ENCODE assay signal across 8 cellular contexts in genomic region chr10:26269754-26270153, GRCh38. TPM values are rescaled to one million over a fixed set of nuclear protein-coding genes. Genes with fewer than 3 reads are reported as not detected.
DNase-seq lines count a peak whose midpoint lies in the region; ATAC-seq and TF ChIP-seq lines count a peak whose summit lies in the region.

No MANE protein-coding gene starts in this region.

- no peaks in the 10 kb centered on the region for H3K79me1 ChIP-seq in neuronal stem cell (ENCODE audit: low read depth, low read length)

- H2AFZ ChIP-seq in neuronal stem cell (ENCODE audit: low read length): no peak overlapping the region

- H3K27ac Mint-ChIP-seq in mesothelial cell of epicardium: no peak overlapping the region
- no peak overlapping the region for H3K27ac Mint-ChIP-seq in immature natural killer cell

- H3K4me2 ChIP-seq in neuronal stem cell (ENCODE audit: insufficient read depth, low read length, poor library complexity, severe bottlenecking): no peak overlapping the region

- no peaks in the 10 kb centered on the region for H3K9me3 Mint-ChIP-seq in mesothelial cell of epicardium
- H3K9me3 Mint-ChIP-seq in immature natural killer cell: no peaks in the 10 kb centered on the region

- TF ChIP-seq CTCF in GM12873 (IDR thresholded peaks at IDR 0.05; ENCODE audit: insufficient read depth, low read depth, low read length, missing control alignments): peak; percentile 32
- no peak for TF ChIP-seq CTCF in mesothelial cell of epicardium (IDR thresholded peaks at IDR 0.05; ENCODE audit: unreplicated experiment)

- H4K91ac ChIP-seq in neuronal stem cell (ENCODE audit: low read depth, low read length, poor library complexity): no peak overlapping the region

- H2AK5ac ChIP-seq in neuronal stem cell (ENCODE audit: low read depth, low read length): no peak overlapping the region

- H3K36me3 Mint-ChIP-seq in mesothelial cell of epicardium: no peaks in the 10 kb centered on the region
- no peaks in the 10 kb centered on the region for H3K36me3 Mint-ChIP-seq in immature natural killer cell

- H3K27me3 ChIP-seq in adipocyte (replicated peaks; ENCODE audit: control insufficient read depth, insufficient read depth, low read length): peaks cover 28% of the 10 kb centered on the region
- no peaks in the 10 kb centered on the region for H3K27me3 ChIP-seq in neuronal stem cell (ENCODE audit: control insufficient read depth in 3 of 3, insufficient read depth in 3 of 3, low read depth in 1 of 3, low read length in 3 of 3)
- H3K27me3 ChIP-seq in right cardiac atrium (ENCODE audit: control insufficient read depth, insufficient read depth): peaks cover 4% of the 10 kb centered on the region

- WGBS in neuronal stem cell (ENCODE audit: extremely low coverage in 2 of 2, insufficient read length in 2 of 2, insufficient replicate concordance in 1 of 2), 2 donors: no CpG with 5 or more reads among the region's 8 CpGs
- 26% methylated on average over 8 of the region's 8 CpGs for WGBS in right cardiac atrium

- no peak overlapping the region for H3K4ac ChIP-seq in neuronal stem cell (ENCODE audit: low read length)

- no peak overlapping the region for H3K14ac ChIP-seq in neuronal stem cell (ENCODE audit: low read length)

- no peak overlapping the region for H3K27ac ChIP-seq in neuronal stem cell (replicated peaks; ENCODE audit: low read length)
- no peak overlapping the region for H3K27ac ChIP-seq in right cardiac atrium (ENCODE audit: low read length)

- ATAC-seq in right cardiac atrium: no peak
- no peak for ATAC-seq in HG03469 (IDR thresholded peaks at IDR 0.05; ENCODE audit: unreplicated experiment)

- no peak overlapping the region for H3K18ac ChIP-seq in neuronal stem cell (ENCODE audit: low read length)

- H3K27me3 Mint-ChIP-seq in mesothelial cell of epicardium (ENCODE audit: low read depth): peaks cover 9% of the 10 kb centered on the region
- peaks cover 0 to 13% (median 11%) of the 10 kb centered on the region in 3 donors for H3K27me3 Mint-ChIP-seq in immature natural killer cell (ENCODE audit: low read depth in 3 of 3)

- H3K9ac ChIP-seq in adipocyte (ENCODE audit: low read length) (no peak overlapping the region), neuronal stem cell (ENCODE audit: low read depth, low read length, poor library complexity) (no peak overlapping the region)

- H3K9me3 ChIP-seq in adipocyte (ENCODE audit: control insufficient read depth, low read length) (no peaks in the 10 kb centered on the region), neuronal stem cell (replicated peaks in 1 of 2; ENCODE audit: control insufficient read depth in 2 of 2, insufficient read depth in 1 of 2, low read depth in 1 of 2, low read length in 2 of 2) (no peaks in the 10 kb centered on the region), right cardiac atrium (ENCODE audit: control insufficient read depth, low read length) (no peaks in the 10 kb centered on the region)

- H4K8ac ChIP-seq in neuronal stem cell (ENCODE audit: low read depth, low read length): no peak overlapping the region

- H2BK12ac ChIP-seq in neuronal stem cell (ENCODE audit: low read length): no peak overlapping the region

- no peak overlapping the region for H3K23ac ChIP-seq in neuronal stem cell (ENCODE audit: low read depth, low read length, poor library complexity)

- intact Hi-C loops in right cardiac atrium (cut with DNase I): no loop called here

- H3K4me3 Mint-ChIP-seq in mesothelial cell of epicardium (no peak overlapping the region), immature natural killer cell (no peak overlapping the region)

- peaks cover 7% of the 10 kb centered on the region for H3K4me1 Mint-ChIP-seq in mesothelial cell of epicardium
- no peaks in the 10 kb centered on the region for H3K4me1 Mint-ChIP-seq in immature natural killer cell

- H2BK15ac ChIP-seq in neuronal stem cell (ENCODE audit: low read length): no peak overlapping the region

- H3K4me3 ChIP-seq in adipocyte (ENCODE audit: low read length) (peak overlapping the region; percentile 76), neuronal stem cell (ENCODE audit: low read length in 2 of 2) (no peak overlapping the region), right cardiac atrium (ENCODE audit: low read length) (no peak overlapping the region)

- H3K4me1 ChIP-seq in adipocyte (ENCODE audit: control insufficient read depth, insufficient read depth, low read length) (peaks cover 9% of the 10 kb centered on the region), neuronal stem cell (ENCODE audit: control insufficient read depth in 2 of 2, insufficient read depth in 1 of 2, low read depth in 1 of 2, low read length in 2 of 2) (no peaks in the 10 kb centered on the region), right cardiac atrium (ENCODE audit: control insufficient read depth, insufficient read depth, low read length) (no peaks in the 10 kb centered on the region)

- H2BK5ac ChIP-seq in neuronal stem cell (ENCODE audit: low read length): no peak overlapping the region

- H3K36me3 ChIP-seq in adipocyte (ENCODE audit: control insufficient read depth, insufficient read depth, low read length, severe bottlenecking): no peaks in the 10 kb centered on the region
- H3K36me3 ChIP-seq in neuronal stem cell (replicated peaks in 1 of 2; ENCODE audit: control insufficient read depth in 2 of 2, insufficient read depth in 2 of 2, low read length in 2 of 2): no peaks in the 10 kb centered on the region

- DNase-seq in NCI-H1092 treated with DMSO at 0.1 percent for 48 hours (lab: John Stamatoyannopoulos, UW) (peak; percentile 29), adipocyte (ENCODE audit: low read depth) (no peak), neuronal stem cell (ENCODE audit: low spot score) (peak; percentile 30), mesothelial cell of epicardium (ENCODE audit: low spot score in 2 of 2, unreplicated experiment in 2 of 2) (no peak), right cardiac atrium (no peak), immature natural killer cell (no peak)

- H2BK120ac ChIP-seq in neuronal stem cell (ENCODE audit: low read depth, low read length): no peak overlapping the region

RNA-seq across cellular contexts. Expression of gene GAD2, which starts 53.2 kb away (rescaled TPM):
- polyA plus RNA-seq in neuronal stem cell (2013, experiment 1 of 2): 0.40 TPM
- polyA plus RNA-seq in neuronal stem cell (2013, experiment 2 of 2): 0.51 TPM
- total RNA-seq in mesothelial cell of epicardium: not detected in 3 replicates
- total RNA-seq in right cardiac atrium: not detected
- not detected for polyA plus RNA-seq in right cardiac atrium
- not detected for polyA plus RNA-seq in immature natural killer cell

Comparison
In these comparisons a context has a peak if more than half of its experiments do, and no peak if none do; other contexts are left out.
1. DNase-seq: peak in NCI-H1092 treated with DMSO at 0.1 percent for 48 hours (single experiment) and neuronal stem cell (single experiment); none in adipocyte (single experiment), mesothelial cell of epicardium (0 of 2), right cardiac atrium (0 of 3) and immature natural killer cell (0 of 3).